Comparison of ENCODE assay signal across 9 cellular contexts in the genomic region with DNA sequence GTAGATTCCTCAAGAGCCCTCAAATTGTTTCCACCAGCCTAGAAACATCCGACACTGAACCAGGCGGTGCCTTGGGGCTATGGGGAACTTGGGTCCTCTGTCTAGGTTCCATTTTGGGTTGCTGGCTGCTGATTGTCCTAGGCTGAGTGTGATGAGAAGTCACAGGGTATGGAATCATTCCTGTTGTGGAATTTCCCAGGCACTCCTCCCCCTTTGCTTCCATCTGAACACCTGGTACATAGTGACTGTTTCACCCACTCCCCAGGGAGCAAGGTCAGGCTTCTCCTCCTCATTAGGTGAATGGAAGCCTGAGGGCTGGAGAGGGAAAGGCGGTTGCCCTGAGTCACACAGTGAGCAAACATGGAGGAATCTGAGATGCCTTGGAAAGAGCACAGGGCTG. TPM values are rescaled to one million over a fixed set of nuclear protein-coding genes. Genes with fewer than 3 reads are reported as not detected.
DNase-seq lines count a peak whose midpoint lies in the region; ATAC-seq and TF ChIP-seq lines count a peak whose summit lies in the region.
"Had no signal": no experiment of that assay in that cellular context is flagged by ENCODE, and none has a peak within 500 bp of the region (broad histone marks: within the 10 kb centered on the region; RNA-seq: fewer than 3 reads in every experiment).

No MANE protein-coding gene starts in this region.

- DNase-seq in ELR (ENCODE audit: low read depth) = peak; percentile 89
- DNase-seq in NCI-H526 treated with DMSO at 0.1 percent for 48 hours (lab: John Stamatoyannopoulos, UW) = peak; percentile 53
- DNase-seq in epithelial cell of esophagus (ENCODE audit: low read depth) = peak; percentile 96
- DNase-seq in osteocyte (ENCODE audit: extremely low spot score, unreplicated experiment) = no peak
- no peak for DNase-seq in activated gamma-delta T cell treated with Interleukin-2 at 50 U/mL for 16 hours
- DNase-seq in right cardiac atrium = no peak
- DNase-seq in H7 = no peak
- no peak for DNase-seq in activated CD8-positive, alpha-beta T cell treated with anti-CD3 and anti-CD28 coated beads, Interleukin-2, amount 10 ng/mL, durations not matched to agents 7 days and 5 days
- DNase-seq: activated CD4-positive, alpha-beta T cell treated with anti-CD3 and anti-CD28 coated beads, Interleukin-2, amount 10 ng/mL, durations not matched to agents 24 days and 14 days had no signal

- peaks cover 9% of the 10 kb centered on the region for H3K36me3 Mint-ChIP-seq in osteocyte (ENCODE audit: unreplicated experiment)
- no peaks in the 10 kb centered on the region for H3K36me3 Mint-ChIP-seq in activated CD8-positive, alpha-beta T cell treated with anti-CD3 and anti-CD28 coated beads, Interleukin-2, amount 10 ng/mL, durations not matched to agents 7 days and 5 days (ENCODE audit: low read depth)

- POLR2A ChIA-PET in activated CD8-positive, alpha-beta T cell treated with anti-CD3 and anti-CD28 coated beads, Interleukin-2, amount 10 ng/mL, durations not matched to agents 7 days and 5 days (lab: Charles Lee) = interaction anchor here (0.6 kb wide), 1 partner anchor 149 kb away, joined by 3 read pairs; no protein-coding TSS in a partner anchor

- H3K4me1 Mint-ChIP-seq in osteocyte (ENCODE audit: unreplicated experiment) = peaks cover 46% of the 10 kb centered on the region
- H3K4me1 Mint-ChIP-seq in activated CD8-positive, alpha-beta T cell treated with anti-CD3 and anti-CD28 coated beads, Interleukin-2, amount 10 ng/mL, durations not matched to agents 7 days and 5 days (ENCODE audit: low read depth) = peaks cover 11% of the 10 kb centered on the region

- WGBS in right cardiac atrium = 94% methylated on average over 3 of the region's 3 CpGs

- peak overlapping the region; percentile 56 for H3K27ac Mint-ChIP-seq in osteocyte (ENCODE audit: unreplicated experiment)
- no peak overlapping the region for H3K27ac Mint-ChIP-seq in activated CD8-positive, alpha-beta T cell treated with anti-CD3 and anti-CD28 coated beads, Interleukin-2, amount 10 ng/mL, durations not matched to agents 7 days and 5 days
- H3K27ac Mint-ChIP-seq: activated CD4-positive, alpha-beta T cell treated with anti-CD3 and anti-CD28 coated beads, Interleukin-2, amount 10 ng/mL, durations not matched to agents 24 days and 14 days had no signal

- CTCF ChIA-PET in activated CD8-positive, alpha-beta T cell treated with anti-CD3 and anti-CD28 coated beads, Interleukin-2, amount 10 ng/mL, durations not matched to agents 7 days and 5 days (lab: Charles Lee) = no interaction called here

- no peak for ATAC-seq in right cardiac atrium
- no peak for ATAC-seq in activated CD8-positive, alpha-beta T cell treated with anti-CD3 and anti-CD28 coated beads, Interleukin-2, amount 10 ng/mL, durations not matched to agents 7 days and 5 days

- H3K4me1 ChIP-seq in right cardiac atrium (ENCODE audit: control insufficient read depth, insufficient read depth, low read length) = no peaks in the 10 kb centered on the region

- H3K36me3 ChIP-seq in H7 (replicated peaks; ENCODE audit: control insufficient read depth, insufficient read depth, low read length) = peaks cover 11% of the 10 kb centered on the region

- H3K4me3 Mint-ChIP-seq in osteocyte (ENCODE audit: unreplicated experiment) = peak overlapping the region; percentile 38
- no peak overlapping the region for H3K4me3 Mint-ChIP-seq in activated CD8-positive, alpha-beta T cell treated with anti-CD3 and anti-CD28 coated beads, Interleukin-2, amount 10 ng/mL, durations not matched to agents 7 days and 5 days
- H3K4me3 Mint-ChIP-seq: activated CD4-positive, alpha-beta T cell treated with anti-CD3 and anti-CD28 coated beads, Interleukin-2, amount 10 ng/mL, durations not matched to agents 24 days and 14 days had no signal

- H3K27me3 Mint-ChIP-seq in osteocyte (ENCODE audit: unreplicated experiment) = no peaks in the 10 kb centered on the region
- H3K27me3 Mint-ChIP-seq in activated CD8-positive, alpha-beta T cell treated with anti-CD3 and anti-CD28 coated beads, Interleukin-2, amount 10 ng/mL, durations not matched to agents 7 days and 5 days (ENCODE audit: low read depth) = no peaks in the 10 kb centered on the region
- H3K27me3 Mint-ChIP-seq: activated CD4-positive, alpha-beta T cell treated with anti-CD3 and anti-CD28 coated beads, Interleukin-2, amount 10 ng/mL, durations not matched to agents 24 days and 14 days had no signal

- TF ChIP-seq CTCF in epithelial cell of esophagus (IDR thresholded peaks at IDR 0.05; ENCODE audit: insufficient read depth, low read depth, low read length, missing control alignments) (no peak), osteocyte (IDR thresholded peaks at IDR 0.05) (no peak)

- H3K4me3 ChIP-seq in epithelial cell of esophagus (ENCODE audit: low read length) (no peak overlapping the region), right cardiac atrium (ENCODE audit: low read length) (no peak overlapping the region), H7 (ENCODE audit: insufficient read depth, low read depth, low read length) (no peak overlapping the region)

- H3K9me3 ChIP-seq in right cardiac atrium (ENCODE audit: control insufficient read depth, low read length) = no peaks in the 10 kb centered on the region

- H3K27me3 ChIP-seq in right cardiac atrium (ENCODE audit: control insufficient read depth, insufficient read depth) = no peaks in the 10 kb centered on the region
- no peaks in the 10 kb centered on the region for H3K27me3 ChIP-seq in H7 (ENCODE audit: control insufficient read depth, insufficient read depth, low read length)

- H3K9me3 Mint-ChIP-seq in osteocyte (ENCODE audit: unreplicated experiment) = no peaks in the 10 kb centered on the region
- no peaks in the 10 kb centered on the region for H3K9me3 Mint-ChIP-seq in activated CD8-positive, alpha-beta T cell treated with anti-CD3 and anti-CD28 coated beads, Interleukin-2, amount 10 ng/mL, durations not matched to agents 7 days and 5 days (ENCODE audit: insufficient read depth)
- H3K9me3 Mint-ChIP-seq: activated CD4-positive, alpha-beta T cell treated with anti-CD3 and anti-CD28 coated beads, Interleukin-2, amount 10 ng/mL, durations not matched to agents 24 days and 14 days had no signal

- intact Hi-C loops in right cardiac atrium (cut with DNase I) = no loop called here

- H3K27ac ChIP-seq in right cardiac atrium (ENCODE audit: low read length) = no peak overlapping the region

RNA-seq across cellular contexts. Expression of a gene that starts 4.5 kb away (rescaled TPM):
- total RNA-seq in osteocyte (29.7 TPM in 2 replicates), right cardiac atrium (1 to 10 TPM; 4.0 to 6.7 (median 4.9) TPM)
- polyA plus RNA-seq in right cardiac atrium = 3.1 TPM
- total RNA-seq in H7 (2014; rRNA removed; shearing (Covaris generic)) = 24.7 and 27.5 TPM in 2 replicates
- 10 to 100 TPM; 11.3 to 13.4 TPM for total RNA-seq in activated CD8-positive, alpha-beta T cell treated with anti-CD3 and anti-CD28 coated beads, Interleukin-2, amount 10 ng/mL, durations not matched to agents 7 days and 5 days

RNA-seq across cellular contexts. Expression of a gene that starts 56.1 kb away (rescaled TPM):
- total RNA-seq in osteocyte (139 and 150 TPM in 2 replicates), right cardiac atrium (100 to 1,000 TPM in 1 of 4 donors, 10 to 100 TPM in 3; 90.1 to 103 (median 97.4) TPM)
- polyA plus RNA-seq in right cardiac atrium = 53.0 TPM
- 92.6 and 101 TPM in 2 replicates for total RNA-seq in H7 (2014; rRNA removed; shearing (Covaris generic))
- 100 to 1,000 TPM; 110 to 115 TPM for total RNA-seq in activated CD8-positive, alpha-beta T cell treated with anti-CD3 and anti-CD28 coated beads, Interleukin-2, amount 10 ng/mL, durations not matched to agents 7 days and 5 days

Comparison
In these comparisons a context has a peak if more than half of its experiments do, and no peak if none do; other contexts are left out.
1. DNase-seq: peak in ELR (single experiment), NCI-H526 treated with DMSO at 0.1 percent for 48 hours (single experiment) and epithelial cell of esophagus (single experiment); none in osteocyte (single experiment), activated gamma-delta T cell treated with Interleukin-2 at 50 U/mL for 16 hours (single experiment), right cardiac atrium (0 of 3), H7 (single experiment) and activated CD8-positive, alpha-beta T cell treated with anti-CD3 and anti-CD28 coated beads, Interleukin-2, amount 10 ng/mL, durations not matched to agents 7 days and 5 days (single experiment).